ENCODE assay signal across 8 cellular contexts in genomic region chr5:145681686-145682085, GRCh38.
A peak's percentile ranks its signal among the peaks of the same experiment; 100 is the strongest.
DNase-seq lines count a peak whose midpoint lies in the region; ATAC-seq lines count a peak whose summit lies in the region.

No MANE protein-coding gene starts in this region.

- POLR2A ChIA-PET in activated CD4-positive, alpha-beta memory T cell treated with anti-CD3 and anti-CD28 coated beads, Interleukin-2, amount 10 ng/mL, durations not matched to agents 7 days and 5 days (lab: Charles Lee) = no interaction called here

- no peak overlapping the region for H3K27ac Mint-ChIP-seq in activated CD4-positive, alpha-beta memory T cell treated with anti-CD3 and anti-CD28 coated beads, Interleukin-2, amount 10 ng/mL, durations not matched to agents 7 days and 5 days
- H3K27ac Mint-ChIP-seq in natural killer cell treated with Interleukin-12 subunit alpha and Interleukin-12 subunit beta and Interleukin-15 and Interleukin-18, amount 100 ng/mL, for 72 hours = no peak overlapping the region

- no peaks in the 10 kb centered on the region for H3K36me3 Mint-ChIP-seq in activated CD4-positive, alpha-beta memory T cell treated with anti-CD3 and anti-CD28 coated beads, Interleukin-2, amount 10 ng/mL, durations not matched to agents 7 days and 5 days (ENCODE audit: low read depth)
- no peaks in the 10 kb centered on the region for H3K36me3 Mint-ChIP-seq in natural killer cell treated with Interleukin-12 subunit alpha and Interleukin-12 subunit beta and Interleukin-15 and Interleukin-18, amount 100 ng/mL, for 72 hours

- no peak overlapping the region for H3K4me3 Mint-ChIP-seq in activated CD4-positive, alpha-beta memory T cell treated with anti-CD3 and anti-CD28 coated beads, Interleukin-2, amount 10 ng/mL, durations not matched to agents 7 days and 5 days
- H3K4me3 Mint-ChIP-seq in natural killer cell treated with Interleukin-12 subunit alpha and Interleukin-12 subunit beta and Interleukin-15 and Interleukin-18, amount 100 ng/mL, for 72 hours = no peak overlapping the region

- DNase-seq in EL (peak; percentile 77), NCI-H446 (lab: John Stamatoyannopoulos, UW) (peak; percentile 58 to 86), head of caudate nucleus (peak in 37 of 42 donors; percentile 12 to 84 (median 54)), renal cortical epithelial cell (ENCODE audit: low read depth) (peak; percentile 84)
- DNase-seq in activated CD4-positive, alpha-beta memory T cell treated with anti-CD3 and anti-CD28 coated beads, Interleukin-2, amount 10 ng/mL, durations not matched to agents 7 days and 5 days = peak; percentile 36
- DNase-seq in natural killer cell treated with Interleukin-12 subunit alpha and Interleukin-12 subunit beta and Interleukin-15 and Interleukin-18, amount 100 ng/mL, for 72 hours (ENCODE audit: low spot score) = no peak

- ATAC-seq in GM19438 (IDR thresholded peaks at IDR 0.05; ENCODE audit: low read depth, unreplicated experiment) (peak; percentile 95), HG03354 (IDR thresholded peaks at IDR 0.05; ENCODE audit: poor library complexity, severe bottlenecking, unreplicated experiment) (peak; percentile 99)
- ATAC-seq in natural killer cell treated with Interleukin-12 subunit alpha and Interleukin-12 subunit beta and Interleukin-15 and Interleukin-18, amount 100 ng/mL, for 72 hours = no peak

- intact Hi-C loops in head of caudate nucleus (cut with DNase I) = loop anchor here (10.0 kb wide), 1 partner anchor 133 kb away; no protein-coding TSS in a partner anchor

- no peaks in the 10 kb centered on the region for H3K27me3 Mint-ChIP-seq in activated CD4-positive, alpha-beta memory T cell treated with anti-CD3 and anti-CD28 coated beads, Interleukin-2, amount 10 ng/mL, durations not matched to agents 7 days and 5 days
- no peaks in the 10 kb centered on the region for H3K27me3 Mint-ChIP-seq in natural killer cell treated with Interleukin-12 subunit alpha and Interleukin-12 subunit beta and Interleukin-15 and Interleukin-18, amount 100 ng/mL, for 72 hours

- no peaks in the 10 kb centered on the region for H3K9me3 Mint-ChIP-seq in activated CD4-positive, alpha-beta memory T cell treated with anti-CD3 and anti-CD28 coated beads, Interleukin-2, amount 10 ng/mL, durations not matched to agents 7 days and 5 days
- H3K9me3 Mint-ChIP-seq in natural killer cell treated with Interleukin-12 subunit alpha and Interleukin-12 subunit beta and Interleukin-15 and Interleukin-18, amount 100 ng/mL, for 72 hours = no peaks in the 10 kb centered on the region

- CTCF ChIA-PET in activated CD4-positive, alpha-beta memory T cell treated with anti-CD3 and anti-CD28 coated beads, Interleukin-2, amount 10 ng/mL, durations not matched to agents 7 days and 5 days (lab: Charles Lee) = interaction anchor here (0.9 to 1.3 kb wide), 6 partner anchors 10 to 169 kb away, joined by 3 to 13 read pairs (median 4); no protein-coding TSS in a partner anchor

- no peaks in the 10 kb centered on the region for H3K4me1 Mint-ChIP-seq in activated CD4-positive, alpha-beta memory T cell treated with anti-CD3 and anti-CD28 coated beads, Interleukin-2, amount 10 ng/mL, durations not matched to agents 7 days and 5 days
- H3K4me1 Mint-ChIP-seq in natural killer cell treated with Interleukin-12 subunit alpha and Interleukin-12 subunit beta and Interleukin-15 and Interleukin-18, amount 100 ng/mL, for 72 hours (ENCODE audit: low read depth in 2 of 2) = no peaks in the 10 kb centered on the region

Comparison
In these comparisons a context has a peak if more than half of its experiments do, and no peak if none do; other contexts are left out.
1. ATAC-seq: peak in GM19438 (single experiment) and HG03354 (single experiment); none in natural killer cell treated with Interleukin-12 subunit alpha and Interleukin-12 subunit beta and Interleukin-15 and Interleukin-18, amount 100 ng/mL, for 72 hours (0 of 2).